8 cellular contexts compared by ENCODE assay signal in genomic region chr22:19942071-19942885, GRCh38. TPM values are rescaled to one million over a fixed set of nuclear protein-coding genes. Genes with fewer than 3 reads are reported as not detected.
DNase-seq lines count a peak whose midpoint lies in the region; ATAC-seq, FAIRE-seq and TF ChIP-seq lines count a peak whose summit lies in the region.

No MANE protein-coding gene starts in this region.

- peak overlapping the region; percentile 87 for H2AFZ ChIP-seq in endothelial cell of umbilical vein (ENCODE audit: low read depth, low read length)

- TF ChIP-seq POLR2A in endothelial cell of umbilical vein (IDR thresholded peaks at IDR 0.05; ENCODE audit: low read depth, low read length) = no peak

- CTCF ChIA-PET in CD8-positive, alpha-beta T cell (lab: Charles Lee) = interaction anchor here (0.6 to 1.8 kb wide), 3 partner anchors 9 to 31 kb away, joined by 3 to 9 read pairs (median 3); no protein-coding TSS in a partner anchor
- CTCF ChIA-PET in endothelial cell of umbilical vein (lab: Charles Lee) = interaction anchor here (0.8 to 2.6 kb wide), 6 partner anchors 11 to 212 kb away, joined by 3 to 15 read pairs (median 7); no protein-coding TSS in a partner anchor

- no peaks in the 10 kb centered on the region for H3K27me3 ChIP-seq in CD8-positive, alpha-beta T cell (ENCODE audit: insufficient read depth, low read length)
- H3K27me3 ChIP-seq in endothelial cell of umbilical vein (ENCODE audit: control insufficient read depth in 2 of 2, insufficient read depth in 2 of 2, low read length in 2 of 2) = no peaks in the 10 kb centered on the region

- POLR2A ChIA-PET in CD8-positive, alpha-beta T cell (lab: Charles Lee) = interaction anchor here (0.7 to 1.5 kb wide), 4 partner anchors 32 to 87 kb away, joined by 3 to 4 read pairs (median 3); no protein-coding TSS in a partner anchor
- POLR2A ChIA-PET in endothelial cell of umbilical vein (lab: Charles Lee) = interaction anchor here (0.7 to 2.6 kb wide), 2 partner anchors 12 to 286 kb away, joined by 6 to 7 read pairs; no protein-coding TSS in a partner anchor

- no peaks in the 10 kb centered on the region for H4K20me1 ChIP-seq in endothelial cell of umbilical vein (replicated peaks; ENCODE audit: control insufficient read depth, extremely low read depth, insufficient read depth, low read length)

- H3K36me3 ChIP-seq in CD8-positive, alpha-beta T cell (ENCODE audit: insufficient read depth, low read length) = no peaks in the 10 kb centered on the region
- no peaks in the 10 kb centered on the region for H3K36me3 ChIP-seq in endothelial cell of umbilical vein (ENCODE audit: control insufficient read depth in 2 of 2, extremely low read depth in 1 of 2, insufficient read depth in 2 of 2, low read length in 2 of 2)

- peak overlapping the region; percentile 88 for H3K9ac ChIP-seq in endothelial cell of umbilical vein (replicated peaks; ENCODE audit: extremely low read depth, insufficient read depth, low read length)

- no peaks in the 10 kb centered on the region for H3K9me3 Mint-ChIP-seq in CD8-positive, alpha-beta T cell
- H3K9me3 Mint-ChIP-seq in HFFc6 = no peaks in the 10 kb centered on the region
- H3K9me3 Mint-ChIP-seq in T-helper 1 cell treated with Interleukin-12 subunit alpha and Interleukin-12 subunit beta and Interleukin-4 antibody, amounts not matched to agents 30 μg/mL and 1 μg/mL, for 36 hours = no peaks in the 10 kb centered on the region
- no peaks in the 10 kb centered on the region for H3K9me3 Mint-ChIP-seq in type B pancreatic cell

- intact Hi-C loops in CD8-positive, alpha-beta T cell (cut with DNase I, micrococcal nuclease) = loop anchor here in 1 of 2 experiments (5.0 kb wide), 1 partner anchor 510 kb away; the partner anchor contains the start of genes HIRA and MRPL40
- intact Hi-C loops in endothelial cell of umbilical vein (cut with micrococcal nuclease) = loop anchor here (1.0 kb wide), 1 partner anchor 88 kb away; the partner anchor contains the start of genes GNB1L and RTL10

- FAIRE-seq in endothelial cell of umbilical vein (lab: Jason Lieb, UNC) = no peak

- no TSS peak for BruUV-seq in endothelial cell of umbilical vein (replicated peaks; lab: Mats Ljungman, UMichigan)

- TF ChIP-seq CTCF in CD8-positive, alpha-beta T cell (IDR thresholded peaks at IDR 0.05) = no peak
- TF ChIP-seq CTCF in HFFc6 (IDR thresholded peaks at IDR 0.05) (no peak; the same call in 1 of the 2 replicates), endothelial cell of umbilical vein (IDR thresholded peaks at IDR 0.05; ENCODE audit: extremely low read depth in 1 of 2, insufficient read depth in 1 of 2, low read depth in 1 of 2, low read length in 2 of 2) (no peak), type B pancreatic cell (conservative IDR thresholded peaks at IDR 0.05) (no peak)

- peak overlapping the region; percentile 99 for H3K4me3 ChIP-seq in CD8-positive, alpha-beta T cell (ENCODE audit: low read depth, low read length)
- H3K4me3 ChIP-seq in endothelial cell of umbilical vein (replicated peaks in 1 of 3; ENCODE audit: insufficient read depth in 1 of 3, low read depth in 1 of 3, low read length in 3 of 3) = peak overlapping the region; percentile 45 to 86 (median 83)

- ATAC-seq in CD8-positive, alpha-beta T cell = peak; percentile 24
- no peak for ATAC-seq in HG03342 (IDR thresholded peaks at IDR 0.05; ENCODE audit: unreplicated experiment)

- H3K9me3 ChIP-seq in CD8-positive, alpha-beta T cell (ENCODE audit: low read length) = no peaks in the 10 kb centered on the region
- no peaks in the 10 kb centered on the region for H3K9me3 ChIP-seq in endothelial cell of umbilical vein (replicated peaks; ENCODE audit: control insufficient read depth, insufficient read depth, low read length)

- H3K79me2 ChIP-seq in endothelial cell of umbilical vein (ENCODE audit: control insufficient read depth, insufficient read depth, low read length) = peaks cover 57% of the 10 kb centered on the region

- peak in 1 of 7 experiments; percentile 4 for DNase-seq in CD8-positive, alpha-beta T cell
- DNase-seq in HFFc6 (peak; percentile 66), endothelial cell of umbilical vein (ENCODE audit: low read depth, low spot score) (peak; percentile 55), middle frontal gyrus (ENCODE audit: extremely low spot score, low spot score) (peak; percentile 6), type B pancreatic cell (ENCODE audit: extremely low spot score, unreplicated experiment) (no peak), NCI-H748 treated with DMSO at 0.1 percent for 48 hours (lab: John Stamatoyannopoulos, UW) (no peak)

- peaks cover 40% of the 10 kb centered on the region for H3K4me1 Mint-ChIP-seq in CD8-positive, alpha-beta T cell (ENCODE audit: low read depth)
- peaks cover 68% of the 10 kb centered on the region for H3K4me1 Mint-ChIP-seq in HFFc6 (ENCODE audit: low read depth)
- H3K4me1 Mint-ChIP-seq in T-helper 1 cell treated with Interleukin-12 subunit alpha and Interleukin-12 subunit beta and Interleukin-4 antibody, amounts not matched to agents 30 μg/mL and 1 μg/mL, for 36 hours (ENCODE audit: low read depth) = peaks cover 32% of the 10 kb centered on the region
- peaks cover 19% of the 10 kb centered on the region for H3K4me1 Mint-ChIP-seq in type B pancreatic cell (ENCODE audit: unreplicated experiment)

- peak overlapping the region; percentile 89 for H3K4me2 ChIP-seq in endothelial cell of umbilical vein (ENCODE audit: insufficient read depth, low read length)

- no peaks in the 10 kb centered on the region for H3K9me1 ChIP-seq in endothelial cell of umbilical vein (replicated peaks; ENCODE audit: control insufficient read depth, extremely low read depth, insufficient read depth, low read length)

- H3K27ac Mint-ChIP-seq in CD8-positive, alpha-beta T cell = peak overlapping the region; percentile 96
- H3K27ac Mint-ChIP-seq in HFFc6 = peak overlapping the region; percentile 99
- peak overlapping the region; percentile 91 for H3K27ac Mint-ChIP-seq in T-helper 1 cell treated with Interleukin-12 subunit alpha and Interleukin-12 subunit beta and Interleukin-4 antibody, amounts not matched to agents 30 μg/mL and 1 μg/mL, for 36 hours
- H3K27ac Mint-ChIP-seq in type B pancreatic cell = peak overlapping the region; percentile 95

- H3K27me3 Mint-ChIP-seq in CD8-positive, alpha-beta T cell (ENCODE audit: low read depth) = no peaks in the 10 kb centered on the region
- H3K27me3 Mint-ChIP-seq in HFFc6 (ENCODE audit: insufficient read depth) = peaks cover 4% of the 10 kb centered on the region
- no peaks in the 10 kb centered on the region for H3K27me3 Mint-ChIP-seq in T-helper 1 cell treated with Interleukin-12 subunit alpha and Interleukin-12 subunit beta and Interleukin-4 antibody, amounts not matched to agents 30 μg/mL and 1 μg/mL, for 36 hours (ENCODE audit: low read depth)
- no peaks in the 10 kb centered on the region for H3K27me3 Mint-ChIP-seq in type B pancreatic cell

- H3K4me1 ChIP-seq in CD8-positive, alpha-beta T cell (ENCODE audit: insufficient read depth, low read length) = peaks cover 29% of the 10 kb centered on the region
- H3K4me1 ChIP-seq in endothelial cell of umbilical vein (ENCODE audit: control insufficient read depth, extremely low read depth, insufficient read depth, low read length) = peaks cover 45% of the 10 kb centered on the region

- H3K4me3 Mint-ChIP-seq in CD8-positive, alpha-beta T cell = peak overlapping the region; percentile 91
- H3K4me3 Mint-ChIP-seq in HFFc6 = peak overlapping the region; percentile 94
- H3K4me3 Mint-ChIP-seq in T-helper 1 cell treated with Interleukin-12 subunit alpha and Interleukin-12 subunit beta and Interleukin-4 antibody, amounts not matched to agents 30 μg/mL and 1 μg/mL, for 36 hours = peak overlapping the region; percentile 94
- H3K4me3 Mint-ChIP-seq in type B pancreatic cell = peak overlapping the region; percentile 95

- peak overlapping the region; percentile 71 for H3K27ac ChIP-seq in CD8-positive, alpha-beta T cell (ENCODE audit: low read depth, low read length)
- peak overlapping the region; percentile 77 for H3K27ac ChIP-seq in endothelial cell of umbilical vein (ENCODE audit: insufficient read depth, low read depth, low read length)

- peaks cover 17% of the 10 kb centered on the region for H3K36me3 Mint-ChIP-seq in CD8-positive, alpha-beta T cell
- peaks cover 22% of the 10 kb centered on the region for H3K36me3 Mint-ChIP-seq in HFFc6 (ENCODE audit: low read depth)
- H3K36me3 Mint-ChIP-seq in T-helper 1 cell treated with Interleukin-12 subunit alpha and Interleukin-12 subunit beta and Interleukin-4 antibody, amounts not matched to agents 30 μg/mL and 1 μg/mL, for 36 hours (ENCODE audit: low read depth) = peaks cover 5% of the 10 kb centered on the region
- peaks cover 13% of the 10 kb centered on the region for H3K36me3 Mint-ChIP-seq in type B pancreatic cell

- dilution Hi-C loops in endothelial cell of umbilical vein (cut with MboI; ENCODE audit: extremely low pct_ligation_motif_present, low sequenced_read_pairs) = no loop called here

RNA-seq across cellular contexts. Expression of gene TXNRD2, which starts 0.7 kb away (rescaled TPM):
- 10 to 100 TPM; 11.0 to 14.1 TPM for total RNA-seq in CD8-positive, alpha-beta T cell
- 10 to 100 TPM; 24.8 to 30.6 (median 28.3) TPM for total RNA-seq in HFFc6 (2021; fragmentation: NEBNext Ultra II Directional; extraction: Animal tissue kit (Norgen Biotek cat#: 25700))
- 211 and 245 TPM in 2 replicates for total RNA-seq in endothelial cell of umbilical vein
- 440 and 511 TPM in 2 replicates for polyA plus RNA-seq in endothelial cell of umbilical vein
- polyA plus RNA-seq in endothelial cell of umbilical vein (2011; cell fraction: cytosol; rRNA removed) = 259 and 341 TPM in 2 replicates
- 576 and 663 TPM in 2 replicates for polyA plus RNA-seq in endothelial cell of umbilical vein (2011; cell fraction: nucleus; rRNA removed)
- polyA plus RNA-seq in endothelial cell of umbilical vein (2012) = 102 and 113 TPM in 2 replicates
- 102 and 126 TPM in 2 replicates for polyA minus RNA-seq in endothelial cell of umbilical vein
- polyA minus RNA-seq in endothelial cell of umbilical vein (2011; cell fraction: cytosol; rRNA and poly(A)+ RNA removed) = 25.2 TPM
- 91.1 and 144 TPM in 2 replicates for polyA minus RNA-seq in endothelial cell of umbilical vein (2011; cell fraction: nucleus; rRNA and poly(A)+ RNA removed)
- 13.2 and 25.1 TPM in 2 replicates for total RNA-seq in type B pancreatic cell (ENCODE audit: low replicate concordance)

RNA-seq across cellular contexts. Expression of gene COMT, which starts 0.7 kb away (rescaled TPM):
- 10 to 100 TPM; 10.5 to 11.0 TPM for total RNA-seq in CD8-positive, alpha-beta T cell
- 100 to 1,000 TPM; 215 to 306 (median 234) TPM for total RNA-seq in HFFc6 (2021; fragmentation: NEBNext Ultra II Directional; extraction: Animal tissue kit (Norgen Biotek cat#: 25700))
- total RNA-seq in endothelial cell of umbilical vein (221 and 246 TPM in 2 replicates), type B pancreatic cell (ENCODE audit: low replicate concordance) (87.2 and 87.4 TPM in 2 replicates)
- polyA plus RNA-seq in endothelial cell of umbilical vein = 537 and 579 TPM in 2 replicates
- polyA plus RNA-seq in endothelial cell of umbilical vein (2011; cell fraction: cytosol; rRNA removed) = 320 and 379 TPM in 2 replicates
- 183 and 186 TPM in 2 replicates for polyA plus RNA-seq in endothelial cell of umbilical vein (2011; cell fraction: nucleus; rRNA removed)
- 145 and 199 TPM in 2 replicates for polyA plus RNA-seq in endothelial cell of umbilical vein (2012)
- polyA minus RNA-seq in endothelial cell of umbilical vein = 206 and 246 TPM in 2 replicates
- polyA minus RNA-seq in endothelial cell of umbilical vein (2011; cell fraction: cytosol; rRNA and poly(A)+ RNA removed) = 31.5 TPM
- polyA minus RNA-seq in endothelial cell of umbilical vein (2011; cell fraction: nucleus; rRNA and poly(A)+ RNA removed) = 38.0 and 46.4 TPM in 2 replicates

Comparison
In these comparisons a context has a peak if more than half of its experiments do, and no peak if none do; other contexts are left out.
1. DNase-seq: peak in HFFc6 (single experiment), endothelial cell of umbilical vein (single experiment) and middle frontal gyrus (single experiment); none in type B pancreatic cell (single experiment) and NCI-H748 treated with DMSO at 0.1 percent for 48 hours (single experiment).
2. Peak in every context shown above with its lines, with median percentiles within 50 percentile points of each other: H3K27ac Mint-ChIP-seq and H3K4me3 Mint-ChIP-seq.